Comparison of ENCODE assay signal across 18 cellular contexts in genomic region chr22:17665884-17666283, GRCh38.
"Had no signal": no experiment of that assay in that cellular context is flagged by ENCODE, and none has a peak within 500 bp of the region (broad histone marks: within the 10 kb centered on the region; RNA-seq: fewer than 3 reads in every experiment).

No MANE protein-coding gene starts in this region.

- H3K4me2 ChIP-seq: neural progenitor cell had no signal

- H3K9ac ChIP-seq: neural progenitor cell had no signal

- FAIRE-seq: islet of Langerhans had no signal

- H3K4me3 ChIP-seq: coronary artery, gastroesophageal sphincter, heart right ventricle, neural progenitor cell, ovary, right lobe of liver, testis, upper lobe of left lung had no signal

- H2AFZ ChIP-seq: neural progenitor cell had no signal

- H3K36me3 ChIP-seq: neural progenitor cell, ovary had no signal

- H3K4me3 Mint-ChIP-seq: activated naive CD4-positive, alpha-beta T cell treated with anti-CD3 and anti-CD28 coated beads for 36 hours; neural progenitor cell had no signal

- H3K27me3 ChIP-seq: gastroesophageal sphincter, heart right ventricle, neural progenitor cell, ovary, right lobe of liver, testis, upper lobe of left lung had no signal

- H3K27ac ChIP-seq: coronary artery, gastroesophageal sphincter, heart right ventricle, neural progenitor cell, ovary, testis, upper lobe of left lung had no signal

- ATAC-seq: esophagus mucosa; gastroesophageal sphincter; heart right ventricle; stimulated activated naive CD8-positive, alpha-beta T cell treated with anti-CD3 and anti-CD28 coated beads, Interleukin-15, Interleukin-2, amounts not matched to agents 100 U/mL and 50 U/mL, for 24 hours had no signal

- DNase-seq: activated CD4-positive, alpha-beta T cell treated with anti-CD3 and anti-CD28 coated beads for 1 hour; activated CD4-positive, alpha-beta T cell treated with anti-CD3 and anti-CD28 coated beads, Interleukin-2, amount 50 U/mL, for 4 hours; activated naive CD4-positive, alpha-beta T cell treated with anti-CD3 and anti-CD28 coated beads for 36 hours; activated T-cell treated with anti-CD3 and anti-CD28 coated beads for 4 hours; caudate nucleus; heart right ventricle; midbrain; ovary; right lobe of liver; stimulated activated naive CD8-positive, alpha-beta T cell treated with anti-CD3 and anti-CD28 coated beads, Interleukin-15, Interleukin-2, amounts not matched to agents 100 U/mL and 50 U/mL, for 24 hours; testis; upper lobe of left lung had no signal

- H3K27ac Mint-ChIP-seq: activated naive CD4-positive, alpha-beta T cell treated with anti-CD3 and anti-CD28 coated beads for 36 hours; activated T-helper 2 cell treated with anti-CD3 and anti-CD28 coated beads, Interferon-gamma antibody, Interleukin-2, Interleukin-4, amounts not matched to agents 10 μg/mL and 5 μg/mL and 100 μg/mL, durations not matched to agents 14 hours and 24 hours and 36 hours; neural progenitor cell had no signal

- H3K4me1 ChIP-seq: gastroesophageal sphincter, neural progenitor cell, testis, upper lobe of left lung had no signal

- H3K9me3 ChIP-seq: gastroesophageal sphincter, heart right ventricle, ovary, right lobe of liver, testis had no signal
